8 cellular contexts compared by ENCODE assay signal in genomic region chr6:33147807-33148666, GRCh38. TPM values are rescaled to one million over a fixed set of nuclear protein-coding genes. Genes with fewer than 3 reads are reported as not detected.
DNase-seq lines count a peak whose midpoint lies in the region; ATAC-seq and TF ChIP-seq lines count a peak whose summit lies in the region.

No MANE protein-coding gene starts in this region.

- no TSS peak for BruUV-seq in Caco-2 (replicated peaks; lab: Mats Ljungman, UMichigan)

- peaks cover 13% of the 10 kb centered on the region for H3K9me3 Mint-ChIP-seq in Caco-2 (ENCODE audit: unreplicated experiment)

- DNase-seq in Caco-2 (peak in 1 of 2 experiments; percentile 43), HFF-Myc (ENCODE audit: extremely low read depth, low read depth) (peak; percentile 21), SK-N-SH (peak; percentile 63), germinal center (ENCODE audit: low spot score) (peak; percentile 18), spleen (no peak), UCSD-AML1 (lab: John Stamatoyannopoulos, UW; ENCODE audit: unreplicated experiment) (no peak)

- TF ChIP-seq RAD21 in SK-N-SH (IDR thresholded peaks at IDR 0.05; ENCODE audit: low read length) = peak; percentile 77

- H3K79me2 ChIP-seq in SK-N-SH (ENCODE audit: insufficient read depth) = no peaks in the 10 kb centered on the region

- WGBS in SK-N-SH (ENCODE audit: low lambda C conversion rate) = 36% methylated on average over 8 of the region's 8 CpGs
- WGBS in spleen, 5 donors = 45 to 49% (median 49%) methylated on average over 8 of the region's 8 CpGs

- H3K36me3 Mint-ChIP-seq in Caco-2 (ENCODE audit: insufficient read depth, unreplicated experiment) = no peaks in the 10 kb centered on the region

- H3K4me3 Mint-ChIP-seq in Caco-2 (ENCODE audit: unreplicated experiment) = no peak overlapping the region

- no peaks in the 10 kb centered on the region for H3K4me1 Mint-ChIP-seq in Caco-2 (ENCODE audit: low read depth, unreplicated experiment)

- H3K4me1 ChIP-seq in Caco-2 (no peaks in the 10 kb centered on the region), SK-N-SH (ENCODE audit: control insufficient read depth in 1 of 2, insufficient read depth in 2 of 2, low read depth in 1 of 2, low read length in 1 of 2) (no peaks in the 10 kb centered on the region), spleen (peaks cover 0 to 22% (median 7%) of the 10 kb centered on the region in 6 donors)

- intact Hi-C loops in Caco-2 (cut with micrococcal nuclease; ENCODE audit: unreplicated experiment) = loop anchor here (1.0 kb wide), 2 partner anchors 30 to 134 kb away; no protein-coding TSS in a partner anchor
- intact Hi-C loops in spleen (cut with DNase I; ENCODE audit: low total_unique reads) = loop anchor here (10.0 kb wide), 1 partner anchor 133 kb away; no protein-coding TSS in a partner anchor

- no peak overlapping the region for H2AFZ ChIP-seq in SK-N-SH (ENCODE audit: low read depth)

- H3K4me3 ChIP-seq in Caco-2 (ENCODE audit: low read depth, low read length) = no peak overlapping the region
- no peak overlapping the region for H3K4me3 ChIP-seq in HFF-Myc (replicated peaks; ENCODE audit: low read depth, low read length)
- H3K4me3 ChIP-seq in SK-N-SH (ENCODE audit: low read depth in 2 of 2, low read length in 1 of 2) = no peak overlapping the region
- no peak overlapping the region for H3K4me3 ChIP-seq in spleen

- H3K4me2 ChIP-seq in SK-N-SH = no peak overlapping the region

- no peak for TF ChIP-seq EP300 in SK-N-SH (IDR thresholded peaks at IDR 0.05; ENCODE audit: borderline replicate concordance in 1 of 2, low read depth in 1 of 2, low read length in 1 of 2)

- H3K9me3 ChIP-seq in Caco-2 (peaks cover 10% of the 10 kb centered on the region), SK-N-SH (0 out of 2 replicates have a peak, but pooled peaks cover 5% of the 10 kb centered on the region), spleen (peaks cover 0 to 23% (median 19%) of the 10 kb centered on the region in 8 donors)

- H3K27me3 ChIP-seq in Caco-2 (replicated peaks; ENCODE audit: control insufficient read depth, insufficient read depth, low read length) (no peaks in the 10 kb centered on the region), SK-N-SH (ENCODE audit: insufficient read depth) (peaks cover 30% of the 10 kb centered on the region), spleen (replicated peaks in 1 of 7) (peaks cover 0 to 12% (median 0%) of the 10 kb centered on the region in 7 donors)

- H4K20me1 ChIP-seq in SK-N-SH (ENCODE audit: insufficient read depth) = no peaks in the 10 kb centered on the region

- TF ChIP-seq CTCF in Caco-2 (IDR thresholded peaks at IDR 0.05; ENCODE audit: insufficient read depth in 1 of 2, low read depth in 1 of 2, low read length in 1 of 2, severe bottlenecking in 1 of 2, unreplicated experiment in 1 of 2) = peak; percentile 75 to 76
- peak; percentile 74 for TF ChIP-seq CTCF in HFF-Myc (IDR thresholded peaks at IDR 0.05; ENCODE audit: low read depth, low read length, missing control alignments)
- peak; percentile 92 for TF ChIP-seq CTCF in SK-N-SH (IDR thresholded peaks at IDR 0.05)
- TF ChIP-seq CTCF in spleen (IDR thresholded peaks at IDR 0.05 in 8 of 11, conservative IDR thresholded peaks at IDR 0.05 in 3 of 11) = peak; percentile 26 to 78 (median 69)

- H3K27me3 Mint-ChIP-seq in Caco-2 (ENCODE audit: insufficient read depth, unreplicated experiment) = peaks cover 3% of the 10 kb centered on the region

- H3F3A ChIP-seq in SK-N-SH (replicated peaks; ENCODE audit: insufficient read depth) = no peaks in the 10 kb centered on the region

- H3K27ac ChIP-seq in SK-N-SH (ENCODE audit: low read depth in 2 of 2, low read length in 1 of 2) = no peak overlapping the region
- no peak overlapping the region for H3K27ac ChIP-seq in spleen

- no peak overlapping the region for H3K27ac Mint-ChIP-seq in Caco-2 (ENCODE audit: unreplicated experiment)

- no peak for ATAC-seq in GM18502 (IDR thresholded peaks at IDR 0.05; ENCODE audit: poor library complexity, unreplicated experiment)
- ATAC-seq in HG02610 (IDR thresholded peaks at IDR 0.05; ENCODE audit: unreplicated experiment) = no peak

- no peaks in the 10 kb centered on the region for H3K9me2 ChIP-seq in SK-N-SH

- CTCF ChIA-PET in Caco-2 (lab: Charles Lee) (interaction anchor here (0.5 kb wide), 1 partner anchor 64 kb away, joined by 6 read pairs; no protein-coding TSS in a partner anchor), SK-N-SH (lab: Yijun Ruan, JAX) (interaction anchor here (0.7 to 6.8 kb wide), 19 partner anchors 10 to 327 kb away, joined by 3 to 68 read pairs (median 5); no protein-coding TSS in a partner anchor)

- no peaks in the 10 kb centered on the region for H3K36me3 ChIP-seq in Caco-2 (ENCODE audit: control insufficient read depth, insufficient read depth, low read length)
- no peaks in the 10 kb centered on the region for H3K36me3 ChIP-seq in SK-N-SH (replicated peaks in 1 of 2; ENCODE audit: control insufficient read depth in 1 of 2, insufficient read depth in 2 of 2, low read length in 1 of 2)
- H3K36me3 ChIP-seq in spleen = no peaks in the 10 kb centered on the region

- POLR2A ChIA-PET in Caco-2 (lab: Charles Lee) = no interaction called here
- POLR2A ChIA-PET in SK-N-SH (lab: Yijun Ruan, JAX) = no interaction called here

- H3K9ac ChIP-seq in SK-N-SH = no peak overlapping the region

- TF ChIP-seq POLR2A in spleen (IDR thresholded peaks at IDR 0.05) = no peak

TF ChIP-seq in SK-N-SH, 30 proteins besides CTCF, POLR2A, EP300 and RAD21:
- TF ChIP-seq MXI1 (IDR thresholded peaks at IDR 0.05; ENCODE audit: low read depth, low read length) (no peak), FOXM1 (IDR thresholded peaks at IDR 0.05; ENCODE audit: low read depth) (no peak), RFX5 (IDR thresholded peaks at IDR 0.05; ENCODE audit: low read length) (0 out of 2 replicates have a peak, but pooled peaks have one; percentile 24), SMC3 (IDR thresholded peaks at IDR 0.05; ENCODE audit: low read depth, low read length) (peak; percentile 68), NFIC (IDR thresholded peaks at IDR 0.05; ENCODE audit: borderline replicate concordance) (no peak), FOXJ3 (CRISPR knock-in tag; IDR thresholded peaks at IDR 0.05) (no peak)
- TF ChIP-seq, protein P1, sequence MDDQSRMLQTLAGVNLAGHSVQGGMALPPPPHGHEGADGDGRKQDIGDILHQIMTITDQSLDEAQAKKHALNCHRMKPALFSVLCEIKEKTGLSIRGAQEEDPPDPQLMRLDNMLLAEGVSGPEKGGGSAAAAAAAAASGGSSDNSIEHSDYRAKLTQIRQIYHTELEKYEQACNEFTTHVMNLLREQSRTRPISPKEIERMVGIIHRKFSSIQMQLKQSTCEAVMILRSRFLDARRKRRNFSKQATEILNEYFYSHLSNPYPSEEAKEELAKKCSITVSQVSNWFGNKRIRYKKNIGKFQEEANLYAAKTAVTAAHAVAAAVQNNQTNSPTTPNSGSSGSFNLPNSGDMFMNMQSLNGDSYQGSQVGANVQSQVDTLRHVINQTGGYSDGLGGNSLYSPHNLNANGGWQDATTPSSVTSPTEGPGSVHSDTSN (IDR thresholded peaks at IDR 0.05) = no peak
TF ChIP-seq in SK-N-SH: peak in this region for 2.

RNA-seq across cellular contexts. Expression of gene COL11A2, which starts 44.2 kb away (rescaled TPM):
- total RNA-seq in Caco-2 (2022) (1.3 and 1.5 TPM in 2 replicates), spleen (1 to 10 TPM in 6 of 7 donors, under 1 TPM in 1; 0.79 to 2.4 (median 1.3) TPM)
- polyA plus RNA-seq in SK-N-SH (2012; rRNA removed) (0.99 and 1.1 TPM in 2 replicates), spleen (1 to 10 TPM in 2 of 3 donors, under 1 TPM in 1; 0.68 to 2.2 (median 1.8) TPM)
- 0.17 and 0.30 TPM in 2 replicates for polyA plus RNA-seq in SK-N-SH (2012; cell fraction: cytosol; rRNA removed)
- 11.9 TPM in 2 replicates for polyA plus RNA-seq in SK-N-SH (2012; cell fraction: nucleus; rRNA removed)

RNA-seq across cellular contexts. Expression of gene RXRB, which starts 52.4 kb away (rescaled TPM):
- total RNA-seq in Caco-2 (2022) (29.5 and 30.4 TPM in 2 replicates), spleen (10 to 100 TPM; 30.9 to 66.8 (median 54.2) TPM)
- polyA plus RNA-seq in SK-N-SH (2012; rRNA removed) (45.8 and 61.0 TPM in 2 replicates), spleen (10 to 100 TPM; 29.1 to 72.4 (median 53.0) TPM)
- 17.8 and 27.5 TPM in 2 replicates for polyA plus RNA-seq in SK-N-SH (2012; cell fraction: cytosol; rRNA removed)
- 154 and 237 TPM in 2 replicates for polyA plus RNA-seq in SK-N-SH (2012; cell fraction: nucleus; rRNA removed)

RNA-seq across cellular contexts. Expression of gene SLC39A7, which starts 52.6 kb away (rescaled TPM):
- total RNA-seq in Caco-2 (2022) (140 and 141 TPM in 2 replicates), spleen (10 to 100 TPM; 42.8 to 58.7 (median 48.8) TPM)
- polyA plus RNA-seq in SK-N-SH (2012; rRNA removed) (129 and 138 TPM in 2 replicates), spleen (10 to 100 TPM; 28.8 to 42.3 (median 33.8) TPM)
- 125 and 141 TPM in 2 replicates for polyA plus RNA-seq in SK-N-SH (2012; cell fraction: cytosol; rRNA removed)
- polyA plus RNA-seq in SK-N-SH (2012; cell fraction: nucleus; rRNA removed) = 115 and 121 TPM in 2 replicates

RNA-seq across cellular contexts. Expression of gene HSD17B8, which starts 56.4 kb away (rescaled TPM):
- total RNA-seq in Caco-2 (2022) (10.0 and 12.5 TPM in 2 replicates), spleen (10 to 100 TPM in 5 of 7 donors, 1 to 10 TPM in 2; 8.7 to 20.1 (median 14.9) TPM)
- polyA plus RNA-seq in SK-N-SH (2012; rRNA removed) (33.5 and 37.5 TPM in 2 replicates), spleen (10 to 100 TPM; 15.8 to 24.1 (median 16.5) TPM)
- 21.5 and 28.7 TPM in 2 replicates for polyA plus RNA-seq in SK-N-SH (2012; cell fraction: cytosol; rRNA removed)
- 51.3 and 79.0 TPM in 2 replicates for polyA plus RNA-seq in SK-N-SH (2012; cell fraction: nucleus; rRNA removed)

Comparison
In these comparisons a context has a peak if more than half of its experiments do, and no peak if none do; other contexts are left out.
1. DNase-seq: peak in HFF-Myc (single experiment), SK-N-SH (single experiment) and germinal center (single experiment); none in spleen (single experiment) and UCSD-AML1 (single experiment).
2. Peak in every context shown above with its lines, with median percentiles within 50 percentile points of each other: CTCF ChIP-seq.